9 cellular contexts compared by ENCODE assay signal in genomic region chr20:50558483-50558925, GRCh38. TPM values are rescaled to one million over a fixed set of nuclear protein-coding genes. Genes with fewer than 3 reads are reported as not detected.
DNase-seq lines count a peak whose midpoint lies in the region; ATAC-seq and TF ChIP-seq lines count a peak whose summit lies in the region.
"Had no signal": no experiment of that assay in that cellular context is flagged by ENCODE, and none has a peak within 500 bp of the region (broad histone marks: within the 10 kb centered on the region; RNA-seq: fewer than 3 reads in every experiment).

No MANE protein-coding gene starts in this region.

- ATAC-seq in omental fat pad (ENCODE audit: low FRiP score) (no peak), HG03097 (IDR thresholded peaks at IDR 0.05; ENCODE audit: low FRiP score, unreplicated experiment) (no peak)
- ATAC-seq: body of pancreas had no signal

- H3K4me3 ChIP-seq in cardiac fibroblast (replicated peaks in 1 of 2; ENCODE audit: low read depth in 2 of 2, low read length in 2 of 2) = no peak overlapping the region
- H3K4me3 ChIP-seq: body of pancreas had no signal

- DNase-seq in GM04503 (ENCODE audit: low read depth) (peak; percentile 57), NCI-H226 (peak; percentile 87), cardiac fibroblast (ENCODE audit: low read depth in 2 of 2) (peak; percentile 73 to 85), non-pigmented ciliary epithelial cell (ENCODE audit: low read depth) (peak; percentile 75), C1 segment of cervical spinal cord (lab: John Stamatoyannopoulos, UW) (no peak), omental fat pad (ENCODE audit: low spot score) (no peak)
- DNase-seq: body of pancreas, MM.1S had no signal

- no peak for TF ChIP-seq CTCF in cardiac fibroblast (IDR thresholded peaks at IDR 0.05; ENCODE audit: low read depth, low read length)
- TF ChIP-seq CTCF in omental fat pad (IDR thresholded peaks at IDR 0.05) = no peak

RNA-seq across cellular contexts. Expression of gene PTPN1, which starts 48.3 kb away (rescaled TPM):
- total RNA-seq in omental fat pad = 100 to 1,000 TPM in 1 of 4 donors, 10 to 100 TPM in 3; 22.2 to 107 (median 42.7) TPM

Comparison
In these comparisons a context has a peak if more than half of its experiments do, and no peak if none do; other contexts are left out.
1. DNase-seq: peak in GM04503 (single experiment), NCI-H226 (single experiment), cardiac fibroblast (2 of 2) and non-pigmented ciliary epithelial cell (single experiment); none in C1 segment of cervical spinal cord (0 of 14) and omental fat pad (single experiment).